2 cellular contexts compared by ENCODE assay signal in the genomic region with DNA sequence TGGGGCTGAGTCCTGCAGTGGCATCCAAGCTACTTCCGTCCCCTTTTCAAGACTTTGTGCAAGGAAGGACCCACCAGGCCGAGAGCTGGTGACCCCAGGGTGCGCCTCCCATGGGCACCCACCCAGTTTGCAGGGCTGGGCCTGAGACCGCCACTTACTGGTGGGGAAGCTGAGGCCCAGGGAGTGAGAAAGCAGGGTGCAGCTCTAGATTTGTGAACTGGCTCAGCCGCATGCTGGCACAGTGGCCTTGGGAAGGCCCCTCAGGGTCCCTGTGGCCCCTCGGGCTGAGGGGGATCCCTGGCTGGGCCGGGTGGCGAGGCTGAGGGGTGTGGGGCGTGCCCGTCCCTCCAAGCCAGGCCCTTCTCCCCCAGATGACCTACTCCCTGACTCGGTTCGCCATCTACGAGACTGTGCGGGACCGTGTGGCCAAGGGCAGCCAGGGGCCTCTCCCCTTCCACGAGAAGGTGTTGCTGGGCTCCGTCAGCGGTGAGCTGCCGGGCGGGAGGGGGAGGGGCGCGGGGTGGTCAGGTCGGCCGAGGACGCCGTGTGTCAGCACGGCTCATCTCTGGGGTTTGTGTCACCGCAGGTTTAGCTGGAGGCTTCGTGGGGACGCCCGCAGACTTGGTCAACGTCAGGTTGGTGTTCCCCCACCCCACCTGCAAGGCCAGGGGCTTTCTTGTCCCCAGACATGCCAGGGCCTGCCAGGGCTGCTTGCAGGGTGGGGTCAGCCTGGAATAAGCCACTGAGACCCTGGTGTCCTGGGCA.
TF ChIP-seq lines count a peak whose summit lies in the region.

No MANE protein-coding gene starts in this region.

TF ChIP-seq in HEK293, 187 proteins besides CTCF, POLR2A, EP300 and RAD21:
- TF ChIP-seq GLIS2 (tag by site-specific recombination; IDR thresholded peaks at IDR 0.05) (peak; percentile 34; the same call in 1 of the 2 replicates), ZNF560 (tag by site-specific recombination; IDR thresholded peaks at IDR 0.05; ENCODE audit: borderline replicate concordance) (no peak), ZNF792 (tag by site-specific recombination; IDR thresholded peaks at IDR 0.05) (no peak)
- TF ChIP-seq, protein P1, sequence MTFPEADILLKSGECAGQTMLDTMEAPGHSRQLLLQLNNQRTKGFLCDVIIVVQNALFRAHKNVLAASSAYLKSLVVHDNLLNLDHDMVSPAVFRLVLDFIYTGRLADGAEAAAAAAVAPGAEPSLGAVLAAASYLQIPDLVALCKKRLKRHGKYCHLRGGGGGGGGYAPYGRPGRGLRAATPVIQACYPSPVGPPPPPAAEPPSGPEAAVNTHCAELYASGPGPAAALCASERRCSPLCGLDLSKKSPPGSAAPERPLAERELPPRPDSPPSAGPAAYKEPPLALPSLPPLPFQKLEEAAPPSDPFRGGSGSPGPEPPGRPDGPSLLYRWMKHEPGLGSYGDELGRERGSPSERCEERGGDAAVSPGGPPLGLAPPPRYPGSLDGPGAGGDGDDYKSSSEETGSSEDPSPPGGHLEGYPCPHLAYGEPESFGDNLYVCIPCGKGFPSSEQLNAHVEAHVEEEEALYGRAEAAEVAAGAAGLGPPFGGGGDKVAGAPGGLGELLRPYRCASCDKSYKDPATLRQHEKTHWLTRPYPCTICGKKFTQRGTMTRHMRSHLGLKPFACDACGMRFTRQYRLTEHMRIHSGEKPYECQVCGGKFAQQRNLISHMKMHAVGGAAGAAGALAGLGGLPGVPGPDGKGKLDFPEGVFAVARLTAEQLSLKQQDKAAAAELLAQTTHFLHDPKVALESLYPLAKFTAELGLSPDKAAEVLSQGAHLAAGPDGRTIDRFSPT (tag by site-specific recombination; IDR thresholded peaks at IDR 0.05): peak; percentile 11; the same call in 1 of the 2 replicates

TF ChIP-seq in HepG2, 621 proteins besides CTCF, POLR2A, EP300 and RAD21:
- peak; percentile 3; the same call in 1 of the 2 replicates for TF ChIP-seq POLR2AphosphoS2 (IDR thresholded peaks at IDR 0.05; ENCODE audit: low read depth, low read length)
- no peak for TF ChIP-seq MTA1 (CRISPR knock-in tag; IDR thresholded peaks at IDR 0.05; ENCODE audit: borderline replicate concordance)
- peak; percentile 61 for TF ChIP-seq RBFOX2 (IDR thresholded peaks at IDR 0.05; ENCODE audit: low read depth, low read length)
- TF ChIP-seq HNRNPL (IDR thresholded peaks at IDR 0.05; ENCODE audit: low read depth, low read length): peak; percentile 30; the same call in 1 of the 2 replicates
- no peak for TF ChIP-seq ZNF567 (CRISPR knock-in tag; IDR thresholded peaks at IDR 0.05; ENCODE audit: borderline replicate concordance)
- peak; percentile 13; the same call in 1 of the 2 replicates for TF ChIP-seq ZNF776 (CRISPR knock-in tag; IDR thresholded peaks at IDR 0.05)
- 0 out of 2 replicates have a peak, but pooled peaks have one; percentile 22 for TF ChIP-seq PCBP1 (IDR thresholded peaks at IDR 0.05; ENCODE audit: borderline replicate concordance, low read depth, low read length)
- TF ChIP-seq AGO2 (optimal IDR thresholded peaks at IDR 0.05; ENCODE audit: low read depth, low read length): peak; percentile 54
